36 cellular contexts compared by ENCODE assay signal in the genomic region with DNA sequence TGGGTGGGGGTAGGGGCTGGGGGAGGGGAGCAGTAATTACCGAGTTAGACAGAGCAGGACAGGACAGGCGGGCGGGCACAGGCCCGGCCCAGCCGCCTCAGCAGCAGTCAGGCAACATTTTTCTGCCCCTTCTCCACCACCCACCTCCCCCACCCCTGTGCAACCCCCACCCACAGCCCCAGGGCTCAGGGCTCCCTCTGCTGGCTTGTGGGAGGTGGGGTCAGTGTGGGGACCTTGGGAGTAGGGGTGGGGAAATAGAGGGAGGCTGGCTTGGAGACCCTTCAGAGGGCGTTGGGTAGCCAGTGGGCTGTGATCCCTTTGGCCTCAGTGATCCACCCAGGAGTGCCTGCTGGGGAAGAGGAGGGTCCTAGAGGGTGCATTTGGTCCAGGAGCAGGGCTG. TPM values are rescaled to one million over a fixed set of nuclear protein-coding genes. Genes with fewer than 3 reads are reported as not detected.
"Had no signal": no experiment of that assay in that cellular context is flagged by ENCODE, and none has a peak within 500 bp of the region (broad histone marks: within the 10 kb centered on the region; RNA-seq: fewer than 3 reads in every experiment).

No MANE protein-coding gene starts in this region.

- H3K4me1 ChIP-seq: colonic mucosa had no signal

- H3K27ac Mint-ChIP-seq: activated B cell treated with CpG ODN at 0.5 μM for 24 hours; activated naive CD8-positive, alpha-beta T cell treated with anti-CD3 and anti-CD28 coated beads for 36 hours; activated T-cell treated with anti-CD3 and anti-CD28 coated beads, Interleukin-2, amount 50 U/mL, for 72 hours; nephron progenitor cell; stimulated activated effector memory CD8-positive, alpha-beta T cell treated with anti-CD3 and anti-CD28 coated beads, Interleukin-12 subunit alpha, Interleukin-12 subunit beta, amount 100 ng/mL, for 72 hours; stimulated activated naive CD8-positive, alpha-beta T cell treated with anti-CD3 and anti-CD28 coated beads, Interleukin-15, amount 100 ng/mL, for 72 hours; T-helper 1 cell treated with Interleukin-12 subunit alpha and Interleukin-12 subunit beta and Interleukin-4 antibody, amounts not matched to agents 30 μg/mL and 1 μg/mL, for 36 hours had no signal

- H3K9me3 ChIP-seq: adrenal gland, body of pancreas, colonic mucosa, gastroesophageal sphincter, neutrophil, right lobe of liver, upper lobe of right lung had no signal

- H3K9me3 Mint-ChIP-seq: activated B cell treated with CpG ODN at 0.5 μM for 24 hours; activated naive CD8-positive, alpha-beta T cell treated with anti-CD3 and anti-CD28 coated beads for 36 hours; activated T-cell treated with anti-CD3 and anti-CD28 coated beads, Interleukin-2, amount 50 U/mL, for 72 hours; naive B cell; stimulated activated effector memory CD8-positive, alpha-beta T cell treated with anti-CD3 and anti-CD28 coated beads, Interleukin-12 subunit alpha, Interleukin-12 subunit beta, amount 100 ng/mL, for 72 hours; stimulated activated naive CD8-positive, alpha-beta T cell treated with anti-CD3 and anti-CD28 coated beads, Interleukin-15, amount 100 ng/mL, for 72 hours; T-helper 1 cell treated with Interleukin-12 subunit alpha and Interleukin-12 subunit beta and Interleukin-4 antibody, amounts not matched to agents 30 μg/mL and 1 μg/mL, for 36 hours had no signal

- H3K27ac ChIP-seq: adrenal gland, body of pancreas, colonic mucosa, dorsolateral prefrontal cortex, gastroesophageal sphincter, neutrophil, right lobe of liver, upper lobe of right lung had no signal

- DNase-seq: activated B cell treated with CpG ODN at 0.5 μM for 24 hours; activated CD4-positive, alpha-beta T cell treated with anti-CD3 and anti-CD28 coated beads, Interleukin-2, amount 50 U/mL, for 4 hours; activated effector memory CD4-positive, alpha-beta T cell treated with Interleukin-2 at 50 U/mL for 16 hours; activated naive CD4-positive, alpha-beta T cell treated with Interleukin-2 at 50 U/mL for 16 hours; activated naive CD8-positive, alpha-beta T cell treated with anti-CD3 and anti-CD28 coated beads for 36 hours; activated T-cell treated with anti-CD3 and anti-CD28 coated beads for 4 hours; activated T-cell treated with anti-CD3 and anti-CD28 coated beads, Interleukin-2, amount 50 U/mL, for 72 hours; adrenal gland; body of pancreas; colonic mucosa; dorsolateral prefrontal cortex; effector memory CD4-positive, alpha-beta T cell; hippocampal formation; kidney; left colon; mammary epithelial cell; naive B cell; nephron progenitor cell; right lobe of liver; stimulated activated CD4-positive, alpha-beta T cell treated with anti-CD3 and anti-CD28 coated beads, Interleukin-12 subunit alpha, Interleukin-12 subunit beta, amount 100 ng/mL, for 4 hours; stimulated activated CD4-positive, alpha-beta T cell treated with anti-CD3 and anti-CD28 coated beads, Interleukin-4, amount 100 ng/mL, for 24 hours; stimulated activated naive CD8-positive, alpha-beta T cell treated with anti-CD3 and anti-CD28 coated beads, Interleukin-15, amount 100 ng/mL, for 72 hours; substantia nigra; T1000; upper lobe of right lung had no signal

- ATAC-seq: activated T-cell treated with anti-CD3 and anti-CD28 coated beads, Interleukin-2, amount 50 U/mL, for 72 hours; body of pancreas; gastroesophageal sphincter; left colon; right lobe of liver; stimulated activated effector memory CD8-positive, alpha-beta T cell treated with anti-CD3 and anti-CD28 coated beads, Interleukin-12 subunit alpha, Interleukin-12 subunit beta, amount 100 ng/mL, for 72 hours; stimulated activated naive CD8-positive, alpha-beta T cell treated with anti-CD3 and anti-CD28 coated beads, Interleukin-15, amount 100 ng/mL, for 72 hours; upper lobe of right lung had no signal

- H3K4me3 Mint-ChIP-seq: activated B cell treated with CpG ODN at 0.5 μM for 24 hours; activated naive CD8-positive, alpha-beta T cell treated with anti-CD3 and anti-CD28 coated beads for 36 hours; activated T-cell treated with anti-CD3 and anti-CD28 coated beads, Interleukin-2, amount 50 U/mL, for 72 hours; nephron progenitor cell; stimulated activated effector memory CD8-positive, alpha-beta T cell treated with anti-CD3 and anti-CD28 coated beads, Interleukin-12 subunit alpha, Interleukin-12 subunit beta, amount 100 ng/mL, for 72 hours; stimulated activated naive CD8-positive, alpha-beta T cell treated with anti-CD3 and anti-CD28 coated beads, Interleukin-15, amount 100 ng/mL, for 72 hours; T-helper 1 cell treated with Interleukin-12 subunit alpha and Interleukin-12 subunit beta and Interleukin-4 antibody, amounts not matched to agents 30 μg/mL and 1 μg/mL, for 36 hours had no signal

- H3K36me3 ChIP-seq: adrenal gland, colonic mucosa, gastroesophageal sphincter, neutrophil, right lobe of liver, upper lobe of right lung had no signal

- H3K36me3 Mint-ChIP-seq: activated naive CD8-positive, alpha-beta T cell treated with anti-CD3 and anti-CD28 coated beads for 36 hours; naive B cell; stimulated activated effector memory CD8-positive, alpha-beta T cell treated with anti-CD3 and anti-CD28 coated beads, Interleukin-12 subunit alpha, Interleukin-12 subunit beta, amount 100 ng/mL, for 72 hours had no signal

- H3K4me3 ChIP-seq: adrenal gland, body of pancreas, colonic mucosa, dorsolateral prefrontal cortex, gastroesophageal sphincter, right lobe of liver, upper lobe of right lung had no signal

RNA-seq across cellular contexts. Expression of gene WNT6, which starts 6.4 kb away (rescaled TPM):
- total RNA-seq: fibroblast of lung, fibroblast of villous mesenchyme, mammary epithelial cell, skeletal muscle tissue, upper lobe of right lung had no signal
- polyA plus RNA-seq: aorta, fibroblast of lung, mammary epithelial cell had no signal

RNA-seq across cellular contexts. Expression of gene WNT10A, which starts 14.7 kb away (rescaled TPM):
- total RNA-seq: aorta, fibroblast of lung, fibroblast of villous mesenchyme, gastroesophageal sphincter, osteocyte, posterior vena cava, skeletal muscle tissue had no signal
- polyA plus RNA-seq: aorta, fibroblast of lung had no signal

RNA-seq across cellular contexts. Expression of gene PRKAG3, which starts 34.4 kb away (rescaled TPM):
- total RNA-seq: activated B cell treated with CpG ODN at 0.5 μM for 24 hours; activated naive CD8-positive, alpha-beta T cell treated with anti-CD3 and anti-CD28 coated beads for 36 hours; activated T-cell treated with anti-CD3 and anti-CD28 coated beads, Interleukin-2, amount 50 U/mL, for 72 hours; body of pancreas; colonic mucosa; fibroblast of villous mesenchyme; gastroesophageal sphincter; kidney; left colon; liver; mammary epithelial cell; osteocyte; right lobe of liver; upper lobe of right lung had no signal
- polyA plus RNA-seq: adrenal gland, fibroblast of lung, mammary epithelial cell had no signal
